ENCODE assay signal across 8 cellular contexts in genomic region chr1:43974443-43975248, GRCh38. TPM values are rescaled to one million over a fixed set of nuclear protein-coding genes. Genes with fewer than 3 reads are reported as not detected.
A peak's percentile ranks its signal among the peaks of the same experiment; 100 is the strongest.
DNase-seq lines count a peak whose midpoint lies in the region; ATAC-seq and TF ChIP-seq lines count a peak whose summit lies in the region.

Gene ATP6V0B (plus strand): TSS chr1:43974960. CDS start chr1:43975041, 81 bp downstream.

- H3K9me3 Mint-ChIP-seq in activated naive CD8-positive, alpha-beta T cell treated with anti-CD3 and anti-CD28 coated beads, Interleukin-2, amount 50 U/mL, for 24 hours = no peaks in the 10 kb centered on the region

- peaks cover 44% of the 10 kb centered on the region for H3K36me3 Mint-ChIP-seq in activated naive CD8-positive, alpha-beta T cell treated with anti-CD3 and anti-CD28 coated beads, Interleukin-2, amount 50 U/mL, for 24 hours (ENCODE audit: low read depth)

- H3K4me3 ChIP-seq in GM12875 (ENCODE audit: low read depth, low read length) = peak within 1 kb of the TSS; percentile 96
- H3K4me3 ChIP-seq in parathyroid adenoma (ENCODE audit: low read depth, low read length) = peak within 1 kb of the TSS; percentile 95
- H3K4me3 ChIP-seq in tibial artery = peak within 1 kb of the TSS; percentile 94 to 98

- TF ChIP-seq CTCF in GM12875 (IDR thresholded peaks at IDR 0.05; ENCODE audit: borderline replicate concordance, insufficient read depth, low read depth, low read length) = 0 out of 2 replicates have a peak, but pooled peaks have one; percentile 3
- TF ChIP-seq CTCF in parathyroid adenoma (IDR thresholded peaks at IDR 0.05) = no peak
- TF ChIP-seq CTCF in tibial artery (IDR thresholded peaks at IDR 0.05) = peak; percentile 29 to 49

- peak; percentile 88 for DNase-seq in NCI-H1436 (lab: John Stamatoyannopoulos, UW)
- DNase-seq in SW480 (ENCODE audit: low spot score) = peak; percentile 94
- DNase-seq in activated naive CD8-positive, alpha-beta T cell treated with anti-CD3 and anti-CD28 coated beads, Interleukin-2, amount 50 U/mL, for 24 hours = peak; percentile 98
- peak; percentile 99 for DNase-seq in Right ventricle myocardium superior
- DNase-seq in tibial artery = peak; percentile 97

- ATAC-seq in HG02798 (IDR thresholded peaks at IDR 0.05; ENCODE audit: poor library complexity, unreplicated experiment) (peak; percentile 74), Right ventricle myocardium superior (ENCODE audit: poor library complexity) (peak; percentile 92)
- peak; percentile 68 for ATAC-seq in activated naive CD8-positive, alpha-beta T cell treated with anti-CD3 and anti-CD28 coated beads, Interleukin-2, amount 50 U/mL, for 24 hours

- peak within 1 kb of the TSS; percentile 85 for H3K27ac Mint-ChIP-seq in activated naive CD8-positive, alpha-beta T cell treated with anti-CD3 and anti-CD28 coated beads, Interleukin-2, amount 50 U/mL, for 24 hours

- H3K27me3 Mint-ChIP-seq in activated naive CD8-positive, alpha-beta T cell treated with anti-CD3 and anti-CD28 coated beads, Interleukin-2, amount 50 U/mL, for 24 hours = no peaks in the 10 kb centered on the region

- no peaks in the 10 kb centered on the region for H3K9me3 ChIP-seq in parathyroid adenoma (ENCODE audit: control insufficient read depth, low read length)
- H3K9me3 ChIP-seq in tibial artery = no peaks in the 10 kb centered on the region

- intact Hi-C loops in Right ventricle myocardium superior (cut with DNase I) (no loop called here), tibial artery (cut with DNase I; ENCODE audit: low total_unique reads) (loop anchor here (2.0 kb wide), 1 partner anchor 28 kb away; the partner anchor contains the start of gene IPO13)

- peak within 1 kb of the TSS; percentile 86 for H3K4me3 Mint-ChIP-seq in activated naive CD8-positive, alpha-beta T cell treated with anti-CD3 and anti-CD28 coated beads, Interleukin-2, amount 50 U/mL, for 24 hours

- no peaks in the 10 kb centered on the region for H3K79me2 ChIP-seq in parathyroid adenoma

- H2AFZ ChIP-seq in parathyroid adenoma = peak within 1 kb of the TSS; percentile 88

- H3K27ac ChIP-seq in parathyroid adenoma (peak within 1 kb of the TSS; percentile 95), tibial artery (peak within 1 kb of the TSS; percentile 83 to 94)

- H3K4me1 Mint-ChIP-seq in activated naive CD8-positive, alpha-beta T cell treated with anti-CD3 and anti-CD28 coated beads, Interleukin-2, amount 50 U/mL, for 24 hours = peaks cover 61% of the 10 kb centered on the region

- H3K4me2 ChIP-seq in parathyroid adenoma (ENCODE audit: low read length) = peak within 1 kb of the TSS; percentile 85

- H3K4me1 ChIP-seq in parathyroid adenoma = peaks cover 7% of the 10 kb centered on the region
- H3K4me1 ChIP-seq in tibial artery = peaks cover 0 to 58% (median 45%) of the 10 kb centered on the region in 4 donors

- no peaks in the 10 kb centered on the region for H3K36me3 ChIP-seq in parathyroid adenoma (ENCODE audit: control insufficient read depth, insufficient read depth, low read length)
- H3K36me3 ChIP-seq in tibial artery = peaks cover 12 to 36% (median 15%) of the 10 kb centered on the region in 3 donors

- H3K27me3 ChIP-seq in parathyroid adenoma (ENCODE audit: control insufficient read depth, insufficient read depth, low read length) (no peaks in the 10 kb centered on the region), tibial artery (no peaks in the 10 kb centered on the region)

- H3K9ac ChIP-seq in parathyroid adenoma = peak within 1 kb of the TSS; percentile 89

RNA-seq across cellular contexts. Expression of gene ATP6V0B, which starts in this region (rescaled TPM):
- total RNA-seq in Right ventricle myocardium superior = 80.9 TPM

Comparison
In these comparisons a context has a peak if more than half of its experiments do, and no peak if none do; other contexts are left out.
1. Peak in every context shown above with its lines: DNase-seq, ATAC-seq, H3K4me3 ChIP-seq and H3K27ac ChIP-seq.